1 cellular context compared by ENCODE assay signal in the genomic region with DNA sequence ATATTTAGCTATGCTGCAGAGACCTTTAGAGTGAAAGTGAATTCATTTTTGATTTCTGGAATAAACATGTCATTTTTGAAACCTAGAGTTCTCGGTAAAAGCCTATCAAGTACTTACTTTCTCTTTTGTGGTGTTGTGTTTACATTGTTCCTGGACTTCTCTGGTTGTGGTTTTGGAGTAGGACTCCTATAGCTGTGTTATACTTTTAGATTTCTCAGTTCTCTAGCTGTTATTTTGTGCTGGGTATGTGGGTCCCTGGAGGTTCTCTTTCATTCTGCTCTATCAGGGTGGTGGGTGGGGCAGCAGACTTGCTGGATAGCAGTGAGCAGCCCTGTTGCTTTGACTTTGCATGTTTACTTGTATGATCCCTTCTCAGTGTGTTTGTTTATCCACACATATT.
TF ChIP-seq lines count a peak whose summit lies in the region.

No MANE protein-coding gene starts in this region.

TF ChIP-seq in GM23338, 12 proteins besides CTCF, POLR2A, EP300 and RAD21:
- TF ChIP-seq, protein P1, sequence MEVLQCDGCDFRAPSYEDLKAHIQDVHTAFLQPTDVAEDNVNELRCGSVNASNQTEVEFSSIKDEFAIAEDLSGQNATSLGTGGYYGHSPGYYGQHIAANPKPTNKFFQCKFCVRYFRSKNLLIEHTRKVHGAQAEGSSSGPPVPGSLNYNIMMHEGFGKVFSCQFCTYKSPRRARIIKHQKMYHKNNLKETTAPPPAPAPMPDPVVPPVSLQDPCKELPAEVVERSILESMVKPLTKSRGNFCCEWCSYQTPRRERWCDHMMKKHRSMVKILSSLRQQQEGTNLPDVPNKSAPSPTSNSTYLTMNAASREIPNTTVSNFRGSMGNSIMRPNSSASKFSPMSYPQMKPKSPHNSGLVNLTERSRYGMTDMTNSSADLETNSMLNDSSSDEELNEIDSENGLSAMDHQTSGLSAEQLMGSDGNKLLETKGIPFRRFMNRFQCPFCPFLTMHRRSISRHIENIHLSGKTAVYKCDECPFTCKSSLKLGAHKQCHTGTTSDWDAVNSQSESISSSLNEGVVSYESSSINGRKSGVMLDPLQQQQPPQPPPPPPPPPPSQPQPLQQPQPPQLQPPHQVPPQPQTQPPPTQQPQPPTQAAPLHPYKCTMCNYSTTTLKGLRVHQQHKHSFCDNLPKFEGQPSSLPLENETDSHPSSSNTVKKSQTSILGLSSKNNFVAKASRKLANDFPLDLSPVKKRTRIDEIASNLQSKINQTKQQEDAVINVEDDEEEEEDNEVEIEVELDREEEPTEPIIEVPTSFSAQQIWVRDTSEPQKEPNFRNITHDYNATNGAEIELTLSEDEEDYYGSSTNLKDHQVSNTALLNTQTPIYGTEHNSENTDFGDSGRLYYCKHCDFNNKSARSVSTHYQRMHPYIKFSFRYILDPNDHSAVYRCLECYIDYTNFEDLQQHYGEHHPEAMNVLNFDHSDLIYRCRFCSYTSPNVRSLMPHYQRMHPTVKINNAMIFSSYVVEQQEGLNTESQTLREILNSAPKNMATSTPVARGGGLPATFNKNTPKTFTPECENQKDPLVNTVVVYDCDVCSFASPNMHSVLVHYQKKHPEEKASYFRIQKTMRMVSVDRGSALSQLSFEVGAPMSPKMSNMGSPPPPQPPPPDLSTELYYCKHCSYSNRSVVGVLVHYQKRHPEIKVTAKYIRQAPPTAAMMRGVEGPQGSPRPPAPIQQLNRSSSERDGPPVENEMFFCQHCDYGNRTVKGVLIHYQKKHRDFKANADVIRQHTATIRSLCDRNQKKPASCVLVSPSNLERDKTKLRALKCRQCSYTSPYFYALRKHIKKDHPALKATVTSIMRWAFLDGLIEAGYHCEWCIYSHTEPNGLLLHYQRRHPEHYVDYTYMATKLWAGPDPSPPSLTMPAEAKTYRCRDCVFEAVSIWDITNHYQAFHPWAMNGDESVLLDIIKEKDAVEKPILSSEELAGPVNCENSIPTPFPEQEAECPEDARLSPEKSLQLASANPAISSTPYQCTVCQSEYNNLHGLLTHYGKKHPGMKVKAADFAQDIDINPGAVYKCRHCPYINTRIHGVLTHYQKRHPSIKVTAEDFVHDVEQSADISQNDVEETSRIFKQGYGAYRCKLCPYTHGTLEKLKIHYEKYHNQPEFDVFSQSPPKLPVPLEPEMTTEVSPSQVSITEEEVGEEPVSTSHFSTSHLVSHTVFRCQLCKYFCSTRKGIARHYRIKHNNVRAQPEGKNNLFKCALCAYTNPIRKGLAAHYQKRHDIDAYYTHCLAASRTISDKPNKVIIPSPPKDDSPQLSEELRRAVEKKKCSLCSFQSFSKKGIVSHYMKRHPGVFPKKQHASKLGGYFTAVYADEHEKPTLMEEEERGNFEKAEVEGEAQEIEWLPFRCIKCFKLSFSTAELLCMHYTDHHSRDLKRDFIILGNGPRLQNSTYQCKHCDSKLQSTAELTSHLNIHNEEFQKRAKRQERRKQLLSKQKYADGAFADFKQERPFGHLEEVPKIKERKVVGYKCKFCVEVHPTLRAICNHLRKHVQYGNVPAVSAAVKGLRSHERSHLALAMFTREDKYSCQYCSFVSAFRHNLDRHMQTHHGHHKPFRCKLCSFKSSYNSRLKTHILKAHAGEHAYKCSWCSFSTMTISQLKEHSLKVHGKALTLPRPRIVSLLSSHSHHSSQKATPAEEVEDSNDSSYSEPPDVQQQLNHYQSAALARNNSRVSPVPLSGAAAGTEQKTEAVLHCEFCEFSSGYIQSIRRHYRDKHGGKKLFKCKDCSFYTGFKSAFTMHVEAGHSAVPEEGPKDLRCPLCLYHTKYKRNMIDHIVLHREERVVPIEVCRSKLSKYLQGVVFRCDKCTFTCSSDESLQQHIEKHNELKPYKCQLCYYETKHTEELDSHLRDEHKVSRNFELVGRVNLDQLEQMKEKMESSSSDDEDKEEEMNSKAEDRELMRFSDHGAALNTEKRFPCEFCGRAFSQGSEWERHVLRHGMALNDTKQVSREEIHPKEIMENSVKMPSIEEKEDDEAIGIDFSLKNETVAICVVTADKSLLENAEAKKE (CRISPR knock-in tag; IDR thresholded peaks at IDR 0.05): no peak
- TF ChIP-seq, protein P2, sequence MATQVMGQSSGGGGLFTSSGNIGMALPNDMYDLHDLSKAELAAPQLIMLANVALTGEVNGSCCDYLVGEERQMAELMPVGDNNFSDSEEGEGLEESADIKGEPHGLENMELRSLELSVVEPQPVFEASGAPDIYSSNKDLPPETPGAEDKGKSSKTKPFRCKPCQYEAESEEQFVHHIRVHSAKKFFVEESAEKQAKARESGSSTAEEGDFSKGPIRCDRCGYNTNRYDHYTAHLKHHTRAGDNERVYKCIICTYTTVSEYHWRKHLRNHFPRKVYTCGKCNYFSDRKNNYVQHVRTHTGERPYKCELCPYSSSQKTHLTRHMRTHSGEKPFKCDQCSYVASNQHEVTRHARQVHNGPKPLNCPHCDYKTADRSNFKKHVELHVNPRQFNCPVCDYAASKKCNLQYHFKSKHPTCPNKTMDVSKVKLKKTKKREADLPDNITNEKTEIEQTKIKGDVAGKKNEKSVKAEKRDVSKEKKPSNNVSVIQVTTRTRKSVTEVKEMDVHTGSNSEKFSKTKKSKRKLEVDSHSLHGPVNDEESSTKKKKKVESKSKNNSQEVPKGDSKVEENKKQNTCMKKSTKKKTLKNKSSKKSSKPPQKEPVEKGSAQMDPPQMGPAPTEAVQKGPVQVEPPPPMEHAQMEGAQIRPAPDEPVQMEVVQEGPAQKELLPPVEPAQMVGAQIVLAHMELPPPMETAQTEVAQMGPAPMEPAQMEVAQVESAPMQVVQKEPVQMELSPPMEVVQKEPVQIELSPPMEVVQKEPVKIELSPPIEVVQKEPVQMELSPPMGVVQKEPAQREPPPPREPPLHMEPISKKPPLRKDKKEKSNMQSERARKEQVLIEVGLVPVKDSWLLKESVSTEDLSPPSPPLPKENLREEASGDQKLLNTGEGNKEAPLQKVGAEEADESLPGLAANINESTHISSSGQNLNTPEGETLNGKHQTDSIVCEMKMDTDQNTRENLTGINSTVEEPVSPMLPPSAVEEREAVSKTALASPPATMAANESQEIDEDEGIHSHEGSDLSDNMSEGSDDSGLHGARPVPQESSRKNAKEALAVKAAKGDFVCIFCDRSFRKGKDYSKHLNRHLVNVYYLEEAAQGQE (IDR thresholded peaks at IDR 0.05; ENCODE audit: unreplicated experiment): no peak
- TF ChIP-seq JUNB (IDR thresholded peaks at IDR 0.05; ENCODE audit: unreplicated experiment): no peak
- TF ChIP-seq EZH2phosphoT487 (IDR thresholded peaks at IDR 0.05; ENCODE audit: unreplicated experiment): no peak
- TF ChIP-seq NANOG (IDR thresholded peaks at IDR 0.05; ENCODE audit: borderline replicate concordance): no peak
- TF ChIP-seq EZH2 (IDR thresholded peaks at IDR 0.05; ENCODE audit: low read depth, unreplicated experiment): no peak
- no peak for TF ChIP-seq STAT1 (IDR thresholded peaks at IDR 0.05; ENCODE audit: unreplicated experiment)
- TF ChIP-seq CREB1 (CRISPR knock-in tag; IDR thresholded peaks at IDR 0.05; ENCODE audit: low read depth): no peak
- TF ChIP-seq, protein P3, sequence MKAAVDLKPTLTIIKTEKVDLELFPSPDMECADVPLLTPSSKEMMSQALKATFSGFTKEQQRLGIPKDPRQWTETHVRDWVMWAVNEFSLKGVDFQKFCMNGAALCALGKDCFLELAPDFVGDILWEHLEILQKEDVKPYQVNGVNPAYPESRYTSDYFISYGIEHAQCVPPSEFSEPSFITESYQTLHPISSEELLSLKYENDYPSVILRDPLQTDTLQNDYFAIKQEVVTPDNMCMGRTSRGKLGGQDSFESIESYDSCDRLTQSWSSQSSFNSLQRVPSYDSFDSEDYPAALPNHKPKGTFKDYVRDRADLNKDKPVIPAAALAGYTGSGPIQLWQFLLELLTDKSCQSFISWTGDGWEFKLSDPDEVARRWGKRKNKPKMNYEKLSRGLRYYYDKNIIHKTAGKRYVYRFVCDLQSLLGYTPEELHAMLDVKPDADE (IDR thresholded peaks at IDR 0.05): no peak
- TF ChIP-seq ZNF331 (CRISPR knock-in tag; IDR thresholded peaks at IDR 0.05; ENCODE audit: low read depth): no peak
- no peak for TF ChIP-seq POLR2AphosphoS5 (IDR thresholded peaks at IDR 0.05; ENCODE audit: low read depth)
- no peak for TF ChIP-seq ZNF114 (CRISPR knock-in tag; IDR thresholded peaks at IDR 0.05)
